Comparison of ENCODE assay signal across 1 cellular context in genomic region chr12:131494141-131494733, GRCh38.
TF ChIP-seq lines count a peak whose summit lies in the region.

No MANE protein-coding gene starts in this region.

TF ChIP-seq in H1, 55 proteins besides CTCF, POLR2A, EP300 and RAD21 (continued from another document):
- TF ChIP-seq POLR2AphosphoS5 (IDR thresholded peaks at IDR 0.05; ENCODE audit: low read depth, low read length) (no peak), ATF3 (IDR thresholded peaks at IDR 0.05; ENCODE audit: insufficient read depth, low read depth, low read length) (no peak), E2F6 (IDR thresholded peaks at IDR 0.05) (no peak), RXRA (IDR thresholded peaks at IDR 0.05; ENCODE audit: insufficient read depth, low read depth, low read length) (no peak), TAF7 (optimal IDR thresholded peaks at IDR 0.05; ENCODE audit: borderline replicate concordance, low read depth, low read length) (no peak), CBX8 (IDR thresholded peaks at IDR 0.05; ENCODE audit: borderline replicate concordance, low read depth, low read length) (no peak), SAP30 (IDR thresholded peaks at IDR 0.05; ENCODE audit: insufficient read depth, insufficient replicate concordance, low read length) (no peak), CTBP2 (IDR thresholded peaks at IDR 0.05; ENCODE audit: borderline replicate concordance, insufficient read depth, insufficient read length, low read length) (no peak)
TF ChIP-seq in H1: peak in this region for 0.
